ENCODE assay signal across 8 cellular contexts in the genomic region with DNA sequence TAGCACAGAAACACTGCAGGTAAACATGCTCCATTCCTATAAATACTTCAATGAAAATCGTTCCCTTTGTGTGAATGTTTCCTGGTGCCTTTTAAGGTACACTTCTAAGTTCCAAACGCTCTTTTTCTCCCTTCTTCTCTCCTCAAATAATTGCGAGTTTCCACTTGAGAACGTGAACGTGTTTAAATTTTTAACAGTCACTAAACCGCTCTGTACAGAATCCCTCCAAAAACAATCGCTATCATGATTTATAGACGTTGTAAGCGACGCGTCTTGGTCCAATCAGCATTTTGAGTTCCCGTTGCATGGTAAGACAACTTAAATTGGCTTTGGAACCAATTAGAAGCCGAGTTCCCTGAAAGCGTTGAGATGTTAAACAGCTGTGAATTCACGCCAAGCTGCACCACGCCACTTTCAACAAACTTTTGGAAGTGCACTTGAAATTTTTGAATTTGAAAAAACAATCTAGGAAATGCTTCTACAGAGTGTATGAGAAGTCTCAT. TPM values are rescaled to one million over a fixed set of nuclear protein-coding genes. Genes with fewer than 3 reads are reported as not detected.
DNase-seq lines count a peak whose midpoint lies in the region; ATAC-seq and TF ChIP-seq lines count a peak whose summit lies in the region.

No MANE protein-coding gene starts in this region.

- H3K27me3 ChIP-seq in Loucy (ENCODE audit: insufficient read depth, low read length, poor library complexity, severe bottlenecking) (no peaks in the 10 kb centered on the region), right lobe of liver (no peaks in the 10 kb centered on the region), testis (no peaks in the 10 kb centered on the region)

- H3K4me3 ChIP-seq in Loucy (ENCODE audit: low read length, poor library complexity, severe bottlenecking), result peak overlapping the region; percentile 75
- H3K4me3 ChIP-seq in right lobe of liver, result peak overlapping the region; percentile 65 to 72 (median 67)
- peak overlapping the region; percentile 75 to 83 for H3K4me3 ChIP-seq in testis

- H3K36me3 ChIP-seq in Loucy (ENCODE audit: insufficient read depth, low read length) (no peaks in the 10 kb centered on the region), right lobe of liver (no peaks in the 10 kb centered on the region), testis (ENCODE audit: low read depth, missing control alignments) (no peaks in the 10 kb centered on the region)

- H3K27ac ChIP-seq in right lobe of liver, result peak overlapping the region in 1 of 3 donors; percentile 80
- peak overlapping the region in 1 of 2 donors; percentile 98 for H3K27ac ChIP-seq in testis

- 2% methylated on average over 16 of the region's 16 CpGs for WGBS in right lobe of liver (ENCODE audit: insufficient coverage, low coverage, low lambda C conversion rate, missing lambda C conversion rate)
- WGBS in testis, 2 donors, result 0% methylated on average over 16 of the region's 16 CpGs

- intact Hi-C loops in right lobe of liver (cut with DNase I), result no loop called here
- intact Hi-C loops in testis (cut with DNase I; ENCODE audit: low total_unique reads), result no loop called here

- TF ChIP-seq CTCF in Loucy (conservative IDR thresholded peaks at IDR 0.05; ENCODE audit: low read length) (no peak), right lobe of liver (IDR thresholded peaks at IDR 0.05) (no peak), testis (IDR thresholded peaks at IDR 0.05) (no peak)

- 0 out of 2 replicates have a peak, but pooled peaks cover 3% of the 10 kb centered on the region for H3F3A ChIP-seq in Loucy (ENCODE audit: low read depth)

- H2AFZ ChIP-seq in Loucy (ENCODE audit: low read length), result peak overlapping the region; percentile 29; the same call in 1 of the 2 replicates

- H3K4me2 ChIP-seq in Loucy (ENCODE audit: low read depth, low read length, poor library complexity, severe bottlenecking), result peak overlapping the region; percentile 75

- ATAC-seq in right lobe of liver, result peak in 1 of 4 donors; percentile 3

- no peaks in the 10 kb centered on the region for H3K9me2 ChIP-seq in Loucy (replicated peaks; ENCODE audit: low read depth, low read length)

- H3K79me2 ChIP-seq in Loucy (ENCODE audit: insufficient read depth, low read length), result no peaks in the 10 kb centered on the region

- H3K9me3 ChIP-seq in Loucy (ENCODE audit: insufficient read depth, low read depth, low read length) (no peaks in the 10 kb centered on the region), right lobe of liver (no peaks in the 10 kb centered on the region), testis (no peaks in the 10 kb centered on the region)

- TF ChIP-seq POLR2A in right lobe of liver (IDR thresholded peaks at IDR 0.05) (no peak), testis (IDR thresholded peaks at IDR 0.05) (no peak)

- H3K9ac ChIP-seq in Loucy (ENCODE audit: low read depth, low read length, poor library complexity, severe bottlenecking), result peak overlapping the region; percentile 97

- DNase-seq in NCI-H1417 (lab: John Stamatoyannopoulos, UW) (peak; percentile 62 to 85 (median 82)), NCI-H1417 treated with DMSO at 0.1 percent for 48 hours (lab: John Stamatoyannopoulos, UW) (no peak), SHP77 treated with DMSO at 0.1 percent for 48 hours (lab: John Stamatoyannopoulos, UW) (peak; percentile 74), cerebellum (ENCODE audit: low spot score) (peak; percentile 15), right lobe of liver (no peak), testis (peak; percentile 46), islet precursor cell (no peak)

- H4K20me1 ChIP-seq in Loucy (ENCODE audit: insufficient read depth, low read length, poor library complexity, severe bottlenecking), result no peaks in the 10 kb centered on the region

- H3K4me1 ChIP-seq in Loucy (ENCODE audit: insufficient read depth, low read length, poor library complexity, severe bottlenecking) (peaks cover 26% of the 10 kb centered on the region), right lobe of liver (peaks cover 0 to 5% (median 0%) of the 10 kb centered on the region in 4 donors), testis (no peaks in the 10 kb centered on the region)

RNA-seq across cellular contexts. Expression of a gene that starts 12.6 kb away (rescaled TPM):
- total RNA-seq in cerebellum (not detected), right lobe of liver (not detected), testis (1 to 10 TPM; 1.4 to 4.7 TPM)
- polyA plus RNA-seq in testis (ENCODE audit: insufficient read depth, low read depth, low replicate concordance), result 3.5 TPM

Comparison
In these comparisons a context has a peak if more than half of its experiments do, and no peak if none do; other contexts are left out.
1. DNase-seq: peak in NCI-H1417 (3 of 3), SHP77 treated with DMSO at 0.1 percent for 48 hours (single experiment), cerebellum (single experiment) and testis (single experiment); none in NCI-H1417 treated with DMSO at 0.1 percent for 48 hours (single experiment), right lobe of liver (0 of 3) and islet precursor cell (single experiment).
2. Peak in every context shown above with its lines, with median percentiles within 50 percentile points of each other: H3K4me3 ChIP-seq.